Comparison of ENCODE assay signal across 14 cellular contexts in the genomic region with DNA sequence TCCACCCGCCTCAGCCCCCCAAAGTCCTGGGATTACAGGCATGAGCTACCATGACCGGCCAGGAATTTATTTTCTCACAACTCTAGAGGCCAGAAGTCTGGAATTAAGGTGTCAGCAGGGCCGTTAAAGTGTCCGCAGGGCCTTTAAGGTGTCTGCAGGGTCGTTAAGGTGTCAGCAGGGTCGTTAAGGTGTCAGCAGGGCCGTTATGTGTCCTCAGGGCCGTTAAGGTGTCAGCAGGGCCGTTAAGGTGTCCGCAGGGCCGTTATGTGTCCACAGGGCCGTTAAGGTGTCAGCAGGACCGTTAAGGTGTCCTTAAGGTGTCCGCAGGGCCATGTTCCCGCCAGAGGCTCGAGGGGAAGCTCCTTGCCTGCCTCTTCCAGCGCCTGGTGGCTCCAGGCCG.
DNase-seq lines count a peak whose midpoint lies in the region; TF ChIP-seq lines count a peak whose summit lies in the region.
"Had no signal": no experiment of that assay in that cellular context is flagged by ENCODE, and none has a peak within 500 bp of the region (broad histone marks: within the 10 kb centered on the region; RNA-seq: fewer than 3 reads in every experiment).

No MANE protein-coding gene starts in this region.

- H3K14ac ChIP-seq in trophoblast cell (ENCODE audit: low read length) (no peak overlapping the region), mesenchymal stem cell (ENCODE audit: low read length in 2 of 2) (no peak overlapping the region)

- CTCF ChIA-PET in HEK293T (lab: Yijun Ruan, JAX) = interaction anchor here (0.5 kb wide), 1 partner anchor 71 kb away, joined by 3 read pairs; no protein-coding TSS in a partner anchor

- H3K56ac ChIP-seq in mesendoderm (ENCODE audit: low read length) = peak overlapping the region; percentile 25

- DNase-seq in ELF-1 (ENCODE audit: low read depth, low spot score) (peak; percentile 58), HEK293T (ENCODE audit: extremely low spot score) (no peak), mesendoderm (peak; percentile 51), trophoblast cell (no peak), HAP-1 (ENCODE audit: low spot score in 2 of 2) (no peak), mesenchymal stem cell (no peak)
- DNase-seq: C1 segment of cervical spinal cord; Calu3; CD4-positive, alpha-beta memory T cell; COR-L47; DMS53; DMS79 treated with DMSO at 0.1 percent for 48 hours; GM23248; H9 had no signal

- H3K4me1 ChIP-seq in mesendoderm (ENCODE audit: control insufficient read depth, low read depth, low read length) = peaks cover 3% of the 10 kb centered on the region
- peaks cover 11 to 15% of the 10 kb centered on the region in 2 experiments for H3K4me1 ChIP-seq in trophoblast cell (ENCODE audit: control insufficient read depth in 1 of 2, insufficient read depth in 2 of 2, low read length in 2 of 2)
- H3K4me1 ChIP-seq in HAP-1 = no peaks in the 10 kb centered on the region
- H3K4me1 ChIP-seq in mesenchymal stem cell (ENCODE audit: control insufficient read depth, insufficient read depth, low read depth, low read length) = peaks cover 17% of the 10 kb centered on the region

- H2AFZ ChIP-seq in trophoblast cell (ENCODE audit: insufficient read depth, low read length, poor library complexity) (no peak overlapping the region), mesenchymal stem cell (ENCODE audit: low read depth, low read length) (no peak overlapping the region)
- H2AFZ ChIP-seq: GM23248 had no signal

- H2BK120ac ChIP-seq in mesendoderm (ENCODE audit: low read depth, low read length) = no peak overlapping the region
- no peak overlapping the region for H2BK120ac ChIP-seq in trophoblast cell (ENCODE audit: insufficient read depth, low read length, poor library complexity)
- H2BK120ac ChIP-seq in mesenchymal stem cell (ENCODE audit: low read depth, low read length) = no peak overlapping the region

- WGBS in mesendoderm (ENCODE audit: extremely low coverage, insufficient coverage, low lambda C conversion rate) = no CpG with 5 or more reads among the region's 18 CpGs
- no CpG with 5 or more reads among the region's 18 CpGs for WGBS in trophoblast cell (ENCODE audit: extremely low coverage, insufficient coverage, insufficient read length)
- WGBS in mesenchymal stem cell = 50% methylated on average over 18 of the region's 18 CpGs

- POLR2A ChIA-PET in HEK293T (lab: Yijun Ruan, JAX) = no interaction called here

- no peak overlapping the region for H2AK5ac ChIP-seq in mesendoderm (ENCODE audit: low read length)
- H2AK5ac ChIP-seq in trophoblast cell (ENCODE audit: low read length) = peak overlapping the region; percentile 12
- H2AK5ac ChIP-seq in mesenchymal stem cell (ENCODE audit: low read length, severe bottlenecking) = no peak overlapping the region

- H3K79me1 ChIP-seq in mesendoderm (ENCODE audit: low read length) (peaks cover 5% of the 10 kb centered on the region), trophoblast cell (ENCODE audit: low read length) (peaks cover 5% of the 10 kb centered on the region), mesenchymal stem cell (replicated peaks; ENCODE audit: low read length, poor library complexity, severe bottlenecking) (no peaks in the 10 kb centered on the region)

- H3K23ac ChIP-seq in mesendoderm (ENCODE audit: low read length) (peak overlapping the region; percentile 80), trophoblast cell (ENCODE audit: low read length) (no peak overlapping the region), mesenchymal stem cell (ENCODE audit: low read length in 2 of 2) (no peak overlapping the region)

- H3K79me2 ChIP-seq in mesendoderm (ENCODE audit: control insufficient read depth, insufficient read depth, low read length) (peaks cover 5% of the 10 kb centered on the region), trophoblast cell (ENCODE audit: control insufficient read depth, insufficient read depth, low read length, poor library complexity) (peaks cover 2% of the 10 kb centered on the region)

- H4K8ac ChIP-seq in mesendoderm (ENCODE audit: low read depth, low read length) = no peak overlapping the region
- H4K8ac ChIP-seq in trophoblast cell (ENCODE audit: low read depth, low read length) = no peak overlapping the region
- no peak overlapping the region for H4K8ac ChIP-seq in mesenchymal stem cell (ENCODE audit: low read length)

- H3K4me2 ChIP-seq in mesendoderm (ENCODE audit: low read length) (no peak overlapping the region), trophoblast cell (ENCODE audit: low read length) (no peak overlapping the region), mesenchymal stem cell (ENCODE audit: low read length, poor library complexity, severe bottlenecking) (no peak overlapping the region)

- H2BK15ac ChIP-seq in mesendoderm (replicated peaks; ENCODE audit: low read depth) = no peak overlapping the region
- no peak overlapping the region for H2BK15ac ChIP-seq in mesenchymal stem cell (ENCODE audit: low read depth, poor library complexity, severe bottlenecking)

- no peaks in the 10 kb centered on the region for H3K36me3 ChIP-seq in mesendoderm (ENCODE audit: control insufficient read depth, insufficient read depth, low read length)
- peaks cover 0 to 2% of the 10 kb centered on the region in 2 experiments for H3K36me3 ChIP-seq in trophoblast cell (ENCODE audit: control insufficient read depth in 1 of 2, insufficient read depth in 2 of 2, low read length in 2 of 2)
- H3K36me3 ChIP-seq in HAP-1 (replicated peaks) = no peaks in the 10 kb centered on the region
- H3K36me3 ChIP-seq in mesenchymal stem cell (ENCODE audit: control insufficient read depth in 1 of 2, insufficient read depth in 2 of 2, low read depth in 1 of 2, low read length in 2 of 2) = peaks cover 0 to 5% of the 10 kb centered on the region in 2 experiments

- H2BK5ac ChIP-seq in mesendoderm (ENCODE audit: low read length) (no peak overlapping the region), trophoblast cell (ENCODE audit: low read depth, low read length, poor library complexity) (no peak overlapping the region), mesenchymal stem cell (ENCODE audit: low read depth, low read length, poor library complexity, severe bottlenecking) (no peak overlapping the region)

- H3K4me3 ChIP-seq in mesendoderm (ENCODE audit: low read length) (no peak overlapping the region), trophoblast cell (ENCODE audit: low read depth, low read length) (no peak overlapping the region), HAP-1 (no peak overlapping the region), mesenchymal stem cell (ENCODE audit: insufficient read depth in 1 of 2, low read depth in 1 of 2, low read length in 2 of 2) (no peak overlapping the region)
- H3K4me3 ChIP-seq: GM23248 had no signal

- no peak overlapping the region for H3K18ac ChIP-seq in mesendoderm (ENCODE audit: low read length)
- no peak overlapping the region for H3K18ac ChIP-seq in trophoblast cell (ENCODE audit: low read length)
- H3K18ac ChIP-seq in mesenchymal stem cell (ENCODE audit: low read depth in 1 of 2, low read length in 2 of 2) = no peak overlapping the region

- in situ Hi-C loops in HAP-1 (cut with MboI; ENCODE audit: low sequenced_read_pairs) = no loop called here

- H3K9ac ChIP-seq in mesendoderm (ENCODE audit: low read length) = no peak overlapping the region
- no peak overlapping the region for H3K9ac ChIP-seq in trophoblast cell (ENCODE audit: low read length)
- no peak overlapping the region for H3K9ac ChIP-seq in mesenchymal stem cell (ENCODE audit: low read length)
- H3K9ac ChIP-seq: GM23248 had no signal

- H2BK12ac ChIP-seq in trophoblast cell (ENCODE audit: low read length) (peak overlapping the region; percentile 1), mesenchymal stem cell (ENCODE audit: low read length in 2 of 2) (no peak overlapping the region)

- H4K91ac ChIP-seq in trophoblast cell (ENCODE audit: low read depth, low read length) (no peak overlapping the region), mesenchymal stem cell (ENCODE audit: low read length) (no peak overlapping the region)

- peak overlapping the region; percentile 9 for H3K27ac ChIP-seq in mesendoderm (ENCODE audit: low read depth, low read length)
- H3K27ac ChIP-seq in trophoblast cell (ENCODE audit: low read depth, low read length) = no peak overlapping the region
- no peak overlapping the region for H3K27ac ChIP-seq in mesenchymal stem cell (ENCODE audit: low read length, poor library complexity, severe bottlenecking)
- H3K27ac ChIP-seq: GM23248 had no signal

- no peak overlapping the region for H4K12ac ChIP-seq in trophoblast cell (ENCODE audit: low read depth, low read length)

- H3K27me3 ChIP-seq in mesendoderm (ENCODE audit: insufficient read depth, low read length, poor library complexity) (no peaks in the 10 kb centered on the region), trophoblast cell (ENCODE audit: insufficient read depth, low read length) (no peaks in the 10 kb centered on the region), HAP-1 (ENCODE audit: low read depth) (no peaks in the 10 kb centered on the region), mesenchymal stem cell (ENCODE audit: control insufficient read depth in 1 of 2, insufficient read depth in 1 of 2, low read length in 2 of 2) (peaks cover 0 to 16% of the 10 kb centered on the region in 2 experiments)

- no peaks in the 10 kb centered on the region for H3K9me3 ChIP-seq in trophoblast cell (ENCODE audit: insufficient read depth, low read depth, low read length)
- no peaks in the 10 kb centered on the region for H3K9me3 ChIP-seq in HAP-1
- H3K9me3 ChIP-seq in mesenchymal stem cell (ENCODE audit: control insufficient read depth, low read length) = no peaks in the 10 kb centered on the region

- H3K4ac ChIP-seq in mesendoderm (ENCODE audit: low read depth, low read length) (no peak overlapping the region), trophoblast cell (ENCODE audit: low read depth, low read length) (no peak overlapping the region), mesenchymal stem cell (ENCODE audit: low read depth in 1 of 2, low read length in 2 of 2) (no peak overlapping the region)

- no peak overlapping the region for H4K5ac ChIP-seq in mesendoderm (ENCODE audit: low read length)

TF ChIP-seq in HEK293T, 16 proteins besides CTCF, POLR2A, EP300 and RAD21:
- TF ChIP-seq NFRKB (IDR thresholded peaks at IDR 0.05) = no peak
- TF ChIP-seq, protein P1, sequence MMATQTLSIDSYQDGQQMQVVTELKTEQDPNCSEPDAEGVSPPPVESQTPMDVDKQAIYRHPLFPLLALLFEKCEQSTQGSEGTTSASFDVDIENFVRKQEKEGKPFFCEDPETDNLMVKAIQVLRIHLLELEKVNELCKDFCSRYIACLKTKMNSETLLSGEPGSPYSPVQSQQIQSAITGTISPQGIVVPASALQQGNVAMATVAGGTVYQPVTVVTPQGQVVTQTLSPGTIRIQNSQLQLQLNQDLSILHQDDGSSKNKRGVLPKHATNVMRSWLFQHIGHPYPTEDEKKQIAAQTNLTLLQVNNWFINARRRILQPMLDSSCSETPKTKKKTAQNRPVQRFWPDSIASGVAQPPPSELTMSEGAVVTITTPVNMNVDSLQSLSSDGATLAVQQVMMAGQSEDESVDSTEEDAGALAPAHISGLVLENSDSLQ (IDR thresholded peaks at IDR 0.05) = peak; percentile 75

Comparison
In these comparisons a context has a peak if more than half of its experiments do, and no peak if none do; other contexts are left out.
1. DNase-seq: peak in ELF-1 (single experiment) and mesendoderm (single experiment); none in HEK293T (single experiment), trophoblast cell (0 of 2), HAP-1 (0 of 2) and mesenchymal stem cell (single experiment).